In genomic region chr15:73504885-73505284, GRCh38 we compare ENCODE assay signal across 1 cellular context.
TF ChIP-seq lines count a peak whose summit lies in the region.

No MANE protein-coding gene starts in this region.

TF ChIP-seq in K562, 482 proteins besides CTCF, POLR2A, EP300 and RAD21 (continued from another document):
- TF ChIP-seq ZBTB40 (IDR thresholded peaks at IDR 0.05): no peak
- TF ChIP-seq ZBTB40 (CRISPR knock-in tag; IDR thresholded peaks at IDR 0.05): no peak
- TF ChIP-seq KLF16 (IDR thresholded peaks at IDR 0.05): peak; percentile 61; the same call in 1 of the 2 replicates
- TF ChIP-seq ATF1 (CRISPR knock-in tag; IDR thresholded peaks at IDR 0.05): no peak
- no peak for TF ChIP-seq ATF1 (tag; IDR thresholded peaks at IDR 0.05)
- no peak for TF ChIP-seq ZNF134 (CRISPR knock-in tag; conservative IDR thresholded peaks at IDR 0.05)
- TF ChIP-seq ZBTB33 (CRISPR knock-in tag; IDR thresholded peaks at IDR 0.05): no peak
- TF ChIP-seq SOX6 (IDR thresholded peaks at IDR 0.05): peak; percentile 76; the same call in 1 of the 2 replicates
- peak; percentile 60; the same call in 1 of the 2 replicates for TF ChIP-seq CHAMP1 (IDR thresholded peaks at IDR 0.05)
- 0 out of 2 replicates have a peak, but pooled peaks have one; percentile 29 for TF ChIP-seq JUND (IDR thresholded peaks at IDR 0.05; ENCODE audit: borderline replicate concordance, low read depth, low read length)
- TF ChIP-seq JUND (tag; IDR thresholded peaks at IDR 0.05; ENCODE audit: borderline replicate concordance, low read depth, low read length): peak; percentile 26; the same call in 1 of the 3 replicates
- TF ChIP-seq SMARCC2 (IDR thresholded peaks at IDR 0.05; ENCODE audit: low read depth): peak; percentile 84; the same call in 1 of the 2 replicates
- TF ChIP-seq IRF2 (CRISPR knock-in tag; IDR thresholded peaks at IDR 0.05): no peak
- TF ChIP-seq ZNF347 (CRISPR knock-in tag; IDR thresholded peaks at IDR 0.05; ENCODE audit: low read depth): no peak
- TF ChIP-seq ZNF780A (CRISPR knock-in tag; IDR thresholded peaks at IDR 0.05): no peak
- 0 out of 2 replicates have a peak, but pooled peaks have one; percentile 14 for TF ChIP-seq CEBPB (tag; IDR thresholded peaks at IDR 0.05)
- no peak for TF ChIP-seq SRF (CRISPR knock-in tag; IDR thresholded peaks at IDR 0.05)
- TF ChIP-seq MECOM (CRISPR knock-in tag; IDR thresholded peaks at IDR 0.05): no peak
- TF ChIP-seq NEUROD1 (IDR thresholded peaks at IDR 0.05; ENCODE audit: borderline replicate concordance, low read depth, low read length, partially characterized antibody): no peak
- TF ChIP-seq ZBTB17 (CRISPR knock-in tag; IDR thresholded peaks at IDR 0.05): no peak
- TF ChIP-seq SRSF3 (IDR thresholded peaks at IDR 0.05; ENCODE audit: insufficient read depth, low read length): no peak
- TF ChIP-seq ZNF280A (IDR thresholded peaks at IDR 0.05; ENCODE audit: low read depth, partially characterized antibody): no peak
- 0 out of 4 replicates have a peak, but pooled peaks of 1 of the 2 experiments have one; percentile 40 for TF ChIP-seq ZMIZ1 (IDR thresholded peaks at IDR 0.05; ENCODE audit: low read depth in 2 of 2, low read length in 2 of 2)
- no peak for TF ChIP-seq ZNF121 (CRISPR knock-in tag; conservative IDR thresholded peaks at IDR 0.05)
- TF ChIP-seq ARID1B (IDR thresholded peaks at IDR 0.05): peak; percentile 97
- no peak for TF ChIP-seq HDAC8 (tag; IDR thresholded peaks at IDR 0.05)
- no peak for TF ChIP-seq BCOR (IDR thresholded peaks at IDR 0.05)
- no peak for TF ChIP-seq TAF7 (tag; IDR thresholded peaks at IDR 0.05)
- TF ChIP-seq LEF1 (IDR thresholded peaks at IDR 0.05): peak; percentile 88
- peak; percentile 94 for TF ChIP-seq CBFA2T2 (conservative IDR thresholded peaks at IDR 0.05)
- 0 out of 2 replicates have a peak, but pooled peaks have one; percentile 26 for TF ChIP-seq EHMT2 (IDR thresholded peaks at IDR 0.05)
- no peak for TF ChIP-seq CREBBP (IDR thresholded peaks at IDR 0.05; ENCODE audit: low read depth, low read length)
- peak; percentile 88 for TF ChIP-seq SMARCE1 (IDR thresholded peaks at IDR 0.05)
- no peak for TF ChIP-seq HOMEZ (CRISPR knock-in tag; IDR thresholded peaks at IDR 0.05)
- peak in 1 of 2 experiments; percentile 55 for TF ChIP-seq AFF1 (IDR thresholded peaks at IDR 0.05; ENCODE audit: low read depth in 1 of 2, partially characterized antibody in 2 of 2)
